17 cellular contexts compared by ENCODE assay signal in the genomic region with DNA sequence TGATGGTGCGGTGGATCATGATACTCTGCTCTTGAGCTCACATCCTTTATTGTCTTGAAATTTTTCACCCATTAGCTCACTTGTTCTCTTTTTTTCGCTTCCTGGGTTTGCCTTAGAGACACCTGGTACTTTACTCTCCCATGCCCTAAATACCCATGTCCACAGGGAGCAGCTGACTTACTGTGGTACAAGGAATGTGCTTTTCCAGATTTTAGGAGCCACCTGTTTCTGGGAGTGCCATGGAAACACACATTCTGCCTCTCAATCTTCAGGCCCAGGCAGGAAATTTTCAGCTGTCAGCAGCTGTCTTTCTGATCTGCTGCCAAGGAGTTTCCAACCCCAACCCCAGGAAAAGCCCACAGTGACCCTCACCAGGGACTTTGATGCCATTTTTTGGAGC. TPM values are rescaled to one million over a fixed set of nuclear protein-coding genes. Genes with fewer than 3 reads are reported as not detected.
DNase-seq lines count a peak whose midpoint lies in the region; TF ChIP-seq lines count a peak whose summit lies in the region.
"Had no signal": no experiment of that assay in that cellular context is flagged by ENCODE, and none has a peak within 500 bp of the region (broad histone marks: within the 10 kb centered on the region; RNA-seq: fewer than 3 reads in every experiment).

No MANE protein-coding gene starts in this region.

- no peaks in the 10 kb centered on the region for H3K27me3 ChIP-seq in skeletal muscle satellite cell (ENCODE audit: control insufficient read depth, insufficient read depth, low read length)
- H3K27me3 ChIP-seq in transverse colon: no peaks in the 10 kb centered on the region
- H3K27me3 ChIP-seq in MG63: no peaks in the 10 kb centered on the region
- H3K27me3 ChIP-seq: Peyer's patch had no signal

- in situ Hi-C loops in transverse colon (cut with MboI; ENCODE audit: low pct_ligation_motif_present in 1 of 4, low pct_unique_long_range_greater_than_20kb in 1 of 4, low sequenced_read_pairs in 3 of 4): no loop called here

- H3K9ac ChIP-seq in skeletal muscle satellite cell (ENCODE audit: low read depth, low read length): peak overlapping the region; percentile 59

- H3K9me3 ChIP-seq in skeletal muscle satellite cell (replicated peaks; ENCODE audit: low read length): peaks cover 1% of the 10 kb centered on the region
- no peaks in the 10 kb centered on the region for H3K9me3 ChIP-seq in transverse colon
- H3K9me3 ChIP-seq in MG63: no peaks in the 10 kb centered on the region
- H3K9me3 ChIP-seq: Peyer's patch had no signal

- intact Hi-C loops in transverse colon (cut with DNase I; ENCODE audit: low total_unique reads): no loop called here

- DNase-seq in NCI-H2081 (lab: John Stamatoyannopoulos, UW): peak; percentile 24 to 67
- no peak for DNase-seq in NCI-H2081 treated with DMSO at 0.1 percent for 48 hours (lab: John Stamatoyannopoulos, UW)
- DNase-seq in NCI-H1694 treated with DMSO at 0.1 percent for 48 hours (lab: John Stamatoyannopoulos, UW): peak; percentile 72
- peak; percentile 17 for DNase-seq in left kidney (ENCODE audit: low read depth, low spot score)
- DNase-seq in foreskin melanocyte: no peak
- DNase-seq in transverse colon: no peak
- DNase-seq in MG63: no peak
- DNase-seq: CD4-positive, alpha-beta T cell; DMS53; GOT3; IMR-90; NCI-H1417 treated with DMSO at 0.1 percent for 48 hours; NCI-H2029; NCI-H524; NK-92 treated with Interleukin-12 subunit alpha and Interleukin-12 subunit beta, amount 100 ng/mL, for 24 hours; Peyer's patch had no signal

- WGBS in transverse colon (ENCODE audit: low coverage in 1 of 2), 2 donors: 58 to 62% methylated on average over 2 of the region's 2 CpGs

- peak overlapping the region; percentile 32 for H3K4me2 ChIP-seq in skeletal muscle satellite cell (ENCODE audit: low read length)

- TF ChIP-seq POLR2A in transverse colon (IDR thresholded peaks at IDR 0.05): no peak

- no peak for TF ChIP-seq CTCF in transverse colon (IDR thresholded peaks at IDR 0.05)

- H3K27ac ChIP-seq in transverse colon: no peak overlapping the region
- H3K27ac ChIP-seq: Peyer's patch had no signal

- no peak for TF ChIP-seq EP300 in transverse colon (IDR thresholded peaks at IDR 0.05; ENCODE audit: low read depth)

- H3K4me3 ChIP-seq in skeletal muscle satellite cell (ENCODE audit: low read length) (no peak overlapping the region), transverse colon (no peak overlapping the region), MG63 (no peak overlapping the region)
- H3K4me3 ChIP-seq: Peyer's patch had no signal

- H3K36me3 ChIP-seq in skeletal muscle satellite cell (ENCODE audit: insufficient read depth, low read length): no peaks in the 10 kb centered on the region
- no peaks in the 10 kb centered on the region for H3K36me3 ChIP-seq in transverse colon
- no peaks in the 10 kb centered on the region for H3K36me3 ChIP-seq in MG63
- H3K36me3 ChIP-seq: Peyer's patch had no signal

- H3K4me1 ChIP-seq in skeletal muscle satellite cell (ENCODE audit: control insufficient read depth, insufficient read depth, low read length): peaks cover 16% of the 10 kb centered on the region
- no peaks in the 10 kb centered on the region for H3K4me1 ChIP-seq in transverse colon
- H3K4me1 ChIP-seq: Peyer's patch had no signal

RNA-seq across cellular contexts. Expression of gene RBFOX1, which starts 18.9 kb away (rescaled TPM):
- total RNA-seq in skeletal muscle satellite cell (2012; rRNA removed): 0.25 and 1.3 TPM in 2 replicates
- total RNA-seq in transverse colon: 1 to 10 TPM; 2.3 to 8.2 (median 3.2) TPM
- total RNA-seq in MG63 (2014; rRNA removed; shearing (Covaris generic); ENCODE audit: low replicate concordance): not detected in 2 replicates
- total RNA-seq: CD4-positive, alpha-beta T cell; IMR-90 had no signal

Comparison
In these comparisons a context has a peak if more than half of its experiments do, and no peak if none do; other contexts are left out.
1. DNase-seq: peak in NCI-H2081 (2 of 2), NCI-H1694 treated with DMSO at 0.1 percent for 48 hours (single experiment) and left kidney (single experiment); none in NCI-H2081 treated with DMSO at 0.1 percent for 48 hours (single experiment), foreskin melanocyte (single experiment), transverse colon (single experiment) and MG63 (single experiment).